Comparison of ENCODE assay signal across 16 cellular contexts in genomic region chr13:90518398-90518797, GRCh38.
"Had no signal": no experiment of that assay in that cellular context is flagged by ENCODE, and none has a peak within 500 bp of the region (broad histone marks: within the 10 kb centered on the region; RNA-seq: fewer than 3 reads in every experiment).

No MANE protein-coding gene starts in this region.

- H3K36me3 ChIP-seq: MG63 had no signal

- H3K4me3 ChIP-seq: MG63 had no signal

- H3K27ac ChIP-seq: RWPE1 had no signal

- H3K4me3 Mint-ChIP-seq: IgD-negative memory B cell had no signal

- DNase-seq: Karpas-422, KBM-7, MG63, NCI-H1092 treated with DMSO at 0.1 percent for 48 hours, NCI-H1417 treated with DMSO at 0.1 percent for 48 hours, NCI-H146, NCI-H1694 treated with DMSO at 0.1 percent for 48 hours, NCI-H1930, NCI-H2107, NCI-H2227 treated with DMSO at 0.1 percent for 48 hours, NCI-H774, SHP77 had no signal

- H3K27me3 ChIP-seq: MG63 had no signal

- ATAC-seq: SK-N-SH treated with all-trans-retinoic acid at 6 μM for 48 hours had no signal

- H3K36me3 Mint-ChIP-seq: IgD-negative memory B cell had no signal

- H3K27me3 Mint-ChIP-seq: IgD-negative memory B cell had no signal

- FAIRE-seq: RCC 7860 had no signal

- H3K4me1 Mint-ChIP-seq: IgD-negative memory B cell had no signal
